Comparison of ENCODE assay signal across 8 cellular contexts in the genomic region with DNA sequence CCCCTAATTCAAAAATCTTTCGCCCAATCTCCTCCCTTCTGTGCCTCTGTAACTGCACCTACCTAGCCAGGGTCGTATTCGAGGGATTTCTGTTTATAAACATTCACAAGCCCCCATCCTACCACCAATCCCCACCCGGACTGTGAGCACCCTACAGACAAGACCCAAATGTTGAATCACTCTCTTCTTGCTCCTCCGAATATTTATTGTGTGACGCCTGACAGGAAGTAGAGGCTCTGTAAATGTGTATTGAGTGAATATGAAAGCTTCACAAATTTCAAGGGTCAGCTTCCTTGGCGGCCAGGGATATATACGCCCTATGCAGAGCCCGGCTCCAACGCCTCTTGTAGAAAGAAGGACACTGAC. TPM values are rescaled to one million over a fixed set of nuclear protein-coding genes. Genes with fewer than 3 reads are reported as not detected.
DNase-seq lines count a peak whose midpoint lies in the region; ATAC-seq and TF ChIP-seq lines count a peak whose summit lies in the region.

No MANE protein-coding gene starts in this region.

- POLR2A ChIA-PET in GM10248 (lab: Yijun Ruan, JAX) = no interaction called here

- peak; percentile 0 for ATAC-seq in HG03196 (IDR thresholded peaks at IDR 0.05; ENCODE audit: unreplicated experiment)
- ATAC-seq in mucosa of descending colon = no peak
- no peak for ATAC-seq in GM19452 (IDR thresholded peaks at IDR 0.05; ENCODE audit: unreplicated experiment)

- intact Hi-C loops in mucosa of descending colon (cut with DNase I, micrococcal nuclease) = no loop called here

- peak; percentile 49 for DNase-seq in GM03348 (ENCODE audit: low spot score)
- DNase-seq in mucosa of descending colon = no peak
- DNase-seq in GM10248 (ENCODE audit: extremely low spot score) = no peak
- DNase-seq in DMS114 treated with DMSO at 0.1 percent for 48 hours (lab: John Stamatoyannopoulos, UW; ENCODE audit: unreplicated experiment) = no peak
- no peak for DNase-seq in activated CD4-positive, alpha-beta T cell treated with anti-CD3 and anti-CD28 coated beads, Interleukin-2, amount 50 U/mL, for 48 hours

- peaks cover 27% of the 10 kb centered on the region for H3K27me3 Mint-ChIP-seq in brain

- peak overlapping the region; percentile 74 to 94 (median 93) for H3K27ac Mint-ChIP-seq in brain

- H3K4me3 Mint-ChIP-seq in brain = peak overlapping the region; percentile 87 to 90 (median 88)

- TF ChIP-seq CTCF in brain (conservative IDR thresholded peaks at IDR 0.05) = no peak
- TF ChIP-seq CTCF in mucosa of descending colon (IDR thresholded peaks at IDR 0.05) = no peak
- TF ChIP-seq CTCF in GM10248 (IDR thresholded peaks at IDR 0.05; ENCODE audit: control extremely low read depth, extremely low read depth, low read depth, missing control alignments) = no peak

- H3K9me3 ChIP-seq in mucosa of descending colon = no peaks in the 10 kb centered on the region

- no peaks in the 10 kb centered on the region for H3K9me3 Mint-ChIP-seq in brain

- no peaks in the 10 kb centered on the region for H3K36me3 Mint-ChIP-seq in brain

- CTCF ChIA-PET in GM10248 (lab: Yijun Ruan, JAX) = interaction anchor here (0.9 to 1.5 kb wide), 3 partner anchors 10 to 45 kb away, joined by 3 to 4 read pairs (median 4); no protein-coding TSS in a partner anchor

- H3K36me3 ChIP-seq in mucosa of descending colon (ENCODE audit: low read depth) = no peaks in the 10 kb centered on the region

- peaks cover 13% of the 10 kb centered on the region for H3K4me1 Mint-ChIP-seq in brain

- peak overlapping the region; percentile 75 for H3K4me3 ChIP-seq in mucosa of descending colon

- peaks cover 17% of the 10 kb centered on the region for H3K4me1 ChIP-seq in mucosa of descending colon (ENCODE audit: low read depth)

RNA-seq across cellular contexts. Expression of a gene that starts 1.6 kb away (rescaled TPM):
- 43.2 TPM for polyA plus RNA-seq in brain (ENCODE audit: insufficient read depth, low read depth, low replicate concordance)
- 100 to 1,000 TPM in 2 of 3 donors, 10 to 100 TPM in 1; 79.3 to 246 (median 160) TPM for total RNA-seq in mucosa of descending colon
